29 cellular contexts compared by ENCODE assay signal in genomic region chr7:134477954-134478353, GRCh38. TPM values are rescaled to one million over a fixed set of nuclear protein-coding genes. Genes with fewer than 3 reads are reported as not detected.
A peak's percentile ranks its signal among the peaks of the same experiment; 100 is the strongest.
DNase-seq lines count a peak whose midpoint lies in the region; ATAC-seq and TF ChIP-seq lines count a peak whose summit lies in the region.
"Had no signal": no experiment of that assay in that cellular context is flagged by ENCODE, and none has a peak within 500 bp of the region (broad histone marks: within the 10 kb centered on the region; RNA-seq: fewer than 3 reads in every experiment).

No MANE protein-coding gene starts in this region.

- no peak overlapping the region for H2BK15ac ChIP-seq in IMR-90 (ENCODE audit: low read depth, low read length)

- no peak overlapping the region for H3K27ac ChIP-seq in IMR-90 (ENCODE audit: insufficient read depth, low read length)
- H3K27ac ChIP-seq: SK-N-MC, upper lobe of left lung had no signal

- no peaks in the 10 kb centered on the region for H4K20me1 ChIP-seq in IMR-90 (ENCODE audit: insufficient read depth, low read length)

- no peak for TF ChIP-seq RAD21 in IMR-90 (IDR thresholded peaks at IDR 0.05; ENCODE audit: low read length)

- no peak overlapping the region for H4K91ac ChIP-seq in IMR-90 (ENCODE audit: insufficient read depth, low read depth, low read length)

- dilution Hi-C loops in IMR-90 (cut with HindIII; ENCODE audit: low sequenced_read_pairs, unreplicated experiment): no loop called here

- H2AK9ac ChIP-seq in IMR-90 (replicated peaks; ENCODE audit: low read depth, low read length, poor library complexity): no peak overlapping the region

- TF ChIP-seq CTCF in IMR-90 (conservative IDR thresholded peaks at IDR 0.05; ENCODE audit: low read depth, low read length): no peak

- no peak overlapping the region for H2AK5ac ChIP-seq in IMR-90 (ENCODE audit: low read depth, low read length)

- H3K4me3 ChIP-seq in IMR-90 (ENCODE audit: insufficient read depth, low read depth, low read length): no peak overlapping the region
- H3K4me3 ChIP-seq: SK-N-MC, upper lobe of left lung had no signal

- H2BK120ac ChIP-seq in IMR-90 (ENCODE audit: low read depth, low read length): no peak overlapping the region

- H3K23ac ChIP-seq in IMR-90 (ENCODE audit: low read depth, low read length): no peak overlapping the region

- DNase-seq in IMR-90: peak; percentile 22
- DNase-seq in amniotic epithelial cell (ENCODE audit: low read depth): peak; percentile 62
- peak; percentile 49 for DNase-seq in fibroblast of peridontal ligament (ENCODE audit: extremely low read depth)
- peak; percentile 39 for DNase-seq in renal cortical epithelial cell (ENCODE audit: low read depth)
- no peak for DNase-seq in left lobe of liver (ENCODE audit: low spot score)
- DNase-seq in NCI-H446 (lab: John Stamatoyannopoulos, UW): no peak
- DNase-seq in GOT3 (lab: John Stamatoyannopoulos, UW): no peak
- DNase-seq: activated CD4-positive, alpha-beta T cell treated with anti-CD3 and anti-CD28 coated beads, Interleukin-2, amount 50 U/mL, for 4 hours; activated CD8-positive, alpha-beta memory T cell treated with anti-CD3 and anti-CD28 coated beads, Interleukin-2, amount 10 ng/mL, durations not matched to agents 7 days and 5 days; activated gamma-delta T cell; activated naive CD8-positive, alpha-beta T cell treated with anti-CD3 and anti-CD28 coated beads for 36 hours; activated T-cell treated with anti-CD3 and anti-CD28 coated beads, Interleukin-2, amount 50 U/mL, for 4 hours; C1 segment of cervical spinal cord; COR-L47; endodermal cell; immature natural killer cell; mesendoderm; NCI-H1092; NCI-H1694 treated with DMSO at 0.1 percent for 48 hours; NCI-H510A; OCI-M1; stimulated activated naive CD4-positive, alpha-beta T cell; upper lobe of left lung had no signal

- H3K27me3 ChIP-seq in IMR-90 (ENCODE audit: control insufficient read depth, insufficient read depth, low read length): no peaks in the 10 kb centered on the region
- H3K27me3 ChIP-seq: upper lobe of left lung had no signal

- H3K79me1 ChIP-seq in IMR-90 (ENCODE audit: low read depth in 1 of 2, low read length in 2 of 2): no peaks in the 10 kb centered on the region

- TF ChIP-seq POLR2A in IMR-90 (IDR thresholded peaks at IDR 0.05; ENCODE audit: low read depth, low read length): no peak

- no peak overlapping the region for H4K8ac ChIP-seq in IMR-90 (ENCODE audit: low read depth in 2 of 2, low read length in 2 of 2)

- no peak overlapping the region for H2AFZ ChIP-seq in IMR-90 (replicated peaks; ENCODE audit: low read length, poor library complexity)

- H3K9ac ChIP-seq in IMR-90 (ENCODE audit: low read depth, low read length): no peak overlapping the region

- intact Hi-C loops in IMR-90 (cut with micrococcal nuclease): loop anchor here (1.0 kb wide), 1 partner anchor 46 kb away; no protein-coding TSS in a partner anchor

- H3K18ac ChIP-seq in IMR-90 (ENCODE audit: low read depth, low read length): peak overlapping the region; percentile 16; the same call in 1 of the 2 replicates

- in situ Hi-C loops in IMR-90 (cut with MboI; ENCODE audit: low sequenced_read_pairs): no loop called here

- ATAC-seq in IMR-90 (ENCODE audit: low read depth): no peak
- no peak for ATAC-seq in GM21529 (IDR thresholded peaks at IDR 0.05; ENCODE audit: unreplicated experiment)
- no peak for ATAC-seq in left lobe of liver
- ATAC-seq: activated CD4-positive, CD25-positive, alpha-beta regulatory T cell treated with anti-CD3 and anti-CD28 coated beads, Interleukin-2, amount 50 U/mL, for 24 hours; activated CD8-positive, alpha-beta memory T cell treated with anti-CD3 and anti-CD28 coated beads, Interleukin-2, amount 10 ng/mL, durations not matched to agents 7 days and 5 days; activated T-cell treated with anti-CD3 and anti-CD28 coated beads, Interleukin-2, amount 50 U/mL, for 4 hours; HCT116 had no signal

- no peak overlapping the region for H3K14ac ChIP-seq in IMR-90 (replicated peaks; ENCODE audit: low read depth, low read length)

- no TSS peak for BruUV-seq in IMR-90 (replicated peaks; lab: Mats Ljungman, UMichigan)

- no peak overlapping the region for H2BK20ac ChIP-seq in IMR-90 (ENCODE audit: low read depth, low read length)

- POLR2A ChIA-PET in IMR-90 (lab: Charles Lee; ENCODE audit: unreplicated experiment): no interaction called here

- CTCF ChIA-PET in IMR-90 (lab: Yijun Ruan, JAX): interaction anchor here (0.7 to 5.8 kb wide), 3 partner anchors 20 to 45 kb away, joined by 3 to 33 read pairs (median 3); no protein-coding TSS in a partner anchor

- no CpG with 5 or more reads among the region's 2 CpGs for WGBS in IMR-90 (ENCODE audit: extremely low coverage in 2 of 2, insufficient read length in 1 of 2), 2 experiments

- H3K4ac ChIP-seq in IMR-90 (ENCODE audit: low read depth, low read length): no peak overlapping the region

- H3K4me2 ChIP-seq in IMR-90 (ENCODE audit: low read depth, low read length): no peak overlapping the region

- H2BK5ac ChIP-seq in IMR-90 (ENCODE audit: low read depth, low read length, poor library complexity, severe bottlenecking): no peak overlapping the region

- H3K4me1 ChIP-seq in IMR-90 (ENCODE audit: control insufficient read depth, insufficient read depth, low read length): peaks cover 4% of the 10 kb centered on the region

- peaks cover 2% of the 10 kb centered on the region; the same call in 1 of the 2 replicates for H3K9me1 ChIP-seq in IMR-90 (ENCODE audit: insufficient read depth, low read length)

- H3K36me3 ChIP-seq in IMR-90 (ENCODE audit: control insufficient read depth, insufficient read depth, low read length): no peaks in the 10 kb centered on the region
- H3K36me3 ChIP-seq: upper lobe of left lung had no signal

- H3K56ac ChIP-seq in IMR-90 (ENCODE audit: extremely low read depth, insufficient read depth, low read length): no peak overlapping the region

- H4K5ac ChIP-seq in IMR-90 (ENCODE audit: low read depth, low read length): no peak overlapping the region

- no peaks in the 10 kb centered on the region for H3K9me3 ChIP-seq in IMR-90 (ENCODE audit: control insufficient read depth, insufficient read depth, low read length)
- H3K9me3 ChIP-seq: upper lobe of left lung had no signal

TF ChIP-seq in IMR-90, 13 proteins besides CTCF, POLR2A, EP300 and RAD21:
- TF ChIP-seq RFX5 (IDR thresholded peaks at IDR 0.05; ENCODE audit: low read depth, low read length) (no peak), MXI1 (IDR thresholded peaks at IDR 0.05; ENCODE audit: borderline replicate concordance, low read depth, low read length) (no peak), USF2 (IDR thresholded peaks at IDR 0.05; ENCODE audit: low read depth, low read length) (no peak), MAFK (IDR thresholded peaks at IDR 0.05; ENCODE audit: low read depth, low read length) (no peak), SMC3 (IDR thresholded peaks at IDR 0.05; ENCODE audit: low read depth, low read length) (no peak), BHLHE40 (IDR thresholded peaks at IDR 0.05; ENCODE audit: low read depth, low read length) (no peak), ELK1 (IDR thresholded peaks at IDR 0.05; ENCODE audit: borderline replicate concordance, low read depth, low read length) (no peak), CHD1 (IDR thresholded peaks at IDR 0.05; ENCODE audit: low read depth, low read length) (no peak), FOS (IDR thresholded peaks at IDR 0.05; ENCODE audit: low read depth, low read length) (no peak)

RNA-seq across cellular contexts. Expression of gene AKR1B1, which starts 19.1 kb away (rescaled TPM):
- total RNA-seq in IMR-90 (2012; rRNA removed) (72.2 and 90.9 TPM in 2 replicates), renal cortical epithelial cell (931 and 988 TPM in 2 replicates), left lobe of liver (9.7 TPM)
- 184 and 201 TPM in 2 replicates for polyA plus RNA-seq in IMR-90 (2012; rRNA removed)
- polyA plus RNA-seq in IMR-90 (2012; cell fraction: cytosol; rRNA removed): 129 and 173 TPM in 2 replicates
- polyA plus RNA-seq in IMR-90 (2012; cell fraction: nucleus; rRNA removed; ENCODE audit: low replicate concordance): 171 and 218 TPM in 2 replicates

RNA-seq across cellular contexts. Expression of gene AKR1B10, which starts 49.4 kb away (rescaled TPM):
- total RNA-seq in IMR-90 (2012; rRNA removed) (0.28 and 0.54 TPM in 2 replicates), renal cortical epithelial cell (0.10 and 1.7 TPM in 2 replicates), left lobe of liver (3.7 TPM)
- polyA plus RNA-seq in IMR-90 (2012; rRNA removed): 0.32 and 0.49 TPM in 2 replicates
- polyA plus RNA-seq in IMR-90 (2012; cell fraction: cytosol; rRNA removed): 0.22 and 0.48 TPM in 2 replicates
- polyA plus RNA-seq in IMR-90 (2012; cell fraction: nucleus; rRNA removed; ENCODE audit: low replicate concordance): 0.15 and 0.48 TPM in 2 replicates
- total RNA-seq: activated CD8-positive, alpha-beta memory T cell treated with anti-CD3 and anti-CD28 coated beads, Interleukin-2, amount 10 ng/mL, durations not matched to agents 7 days and 5 days; activated naive CD8-positive, alpha-beta T cell treated with anti-CD3 and anti-CD28 coated beads for 36 hours; G401; glomerular endothelial cell had no signal
- polyA plus RNA-seq: immature natural killer cell had no signal

Comparison
In these comparisons a context has a peak if more than half of its experiments do, and no peak if none do; other contexts are left out.
1. DNase-seq: peak in IMR-90 (single experiment), amniotic epithelial cell (single experiment), fibroblast of peridontal ligament (single experiment) and renal cortical epithelial cell (single experiment); none in left lobe of liver (single experiment), NCI-H446 (0 of 2) and GOT3 (single experiment).
2. RNA of gene AKR1B1, which starts 19.1 kb away (total RNA-seq): 931 to 988 TPM in renal cortical epithelial cell; 72.2 to 90.9 TPM in IMR-90 and 9.7 TPM in left lobe of liver (single experiment); every median in the first group is over 10 times any median in the second.